ENCODE assay signal across 8 cellular contexts in genomic region chr3:171566803-171567422, GRCh38.
A peak's percentile ranks its signal among the peaks of the same experiment; 100 is the strongest.
DNase-seq lines count a peak whose midpoint lies in the region; ATAC-seq, FAIRE-seq and TF ChIP-seq lines count a peak whose summit lies in the region.

No MANE protein-coding gene starts in this region.

- peak; percentile 57 to 61 for ATAC-seq in activated naive CD4-positive, alpha-beta T cell treated with anti-CD3 and anti-CD28 coated beads, Interleukin-2, amount 50 U/mL, for 72 hours
- ATAC-seq in naive B cell (ENCODE audit: low read depth in 2 of 2), result peak in 1 of 2 donors; percentile 41

- peaks cover 3% of the 10 kb centered on the region for H3K4me1 ChIP-seq in endodermal cell (ENCODE audit: control insufficient read depth, insufficient read depth, low read length)

- H3K4me3 Mint-ChIP-seq in endodermal cell (no peak overlapping the region), naive B cell (no peak overlapping the region)

- H3K27me3 ChIP-seq in endodermal cell (ENCODE audit: control insufficient read depth, insufficient read depth, low read length, poor library complexity, severe bottlenecking), result peaks cover 3% of the 10 kb centered on the region

- FAIRE-seq in RCC 7860 (lab: Jason Lieb, UNC), result peak; percentile 88

- no peak for DNase-seq in activated naive CD4-positive, alpha-beta T cell treated with anti-CD3 and anti-CD28 coated beads, Interleukin-2, amount 50 U/mL, for 72 hours (ENCODE audit: low spot score in 2 of 2)
- no peak for DNase-seq in activated naive CD4-positive, alpha-beta T cell treated with Interleukin-2 at 50 U/mL for 16 hours
- DNase-seq in RCC 7860 (ENCODE audit: low spot score) (peak; percentile 56), endodermal cell (no peak), naive B cell (peak; percentile 20)
- no peak for DNase-seq in effector CD4-positive, alpha-beta T cell
- no peak for DNase-seq in stimulated activated CD4-positive, alpha-beta T cell treated with anti-CD3 and anti-CD28 coated beads, Interleukin-12 subunit alpha, Interleukin-12 subunit beta, amount 100 ng/mL, for 4 hours

- H3K9me3 Mint-ChIP-seq in activated naive CD4-positive, alpha-beta T cell treated with anti-CD3 and anti-CD28 coated beads, Interleukin-2, amount 50 U/mL, for 72 hours, result peaks cover 0 to 3% of the 10 kb centered on the region in 2 donors
- H3K9me3 Mint-ChIP-seq in endodermal cell, result peaks cover 6% of the 10 kb centered on the region
- no peaks in the 10 kb centered on the region for H3K9me3 Mint-ChIP-seq in naive B cell

- peak; percentile 72 for TF ChIP-seq CTCF in LNCAP (IDR thresholded peaks at IDR 0.05)
- TF ChIP-seq CTCF in endodermal cell (conservative IDR thresholded peaks at IDR 0.05), result peak; percentile 91

- no peaks in the 10 kb centered on the region for H3K36me3 ChIP-seq in endodermal cell (ENCODE audit: control insufficient read depth, insufficient read depth, low read length)

- no peaks in the 10 kb centered on the region for H3K9me3 ChIP-seq in endodermal cell (ENCODE audit: control insufficient read depth, low read length)

- no peak overlapping the region for H3K4me3 ChIP-seq in endodermal cell (ENCODE audit: low read length)

- no peak overlapping the region for H3K27ac ChIP-seq in endodermal cell (ENCODE audit: low read depth, low read length)

- no peak overlapping the region for H3K27ac Mint-ChIP-seq in activated naive CD4-positive, alpha-beta T cell treated with anti-CD3 and anti-CD28 coated beads, Interleukin-2, amount 50 U/mL, for 72 hours
- H3K27ac Mint-ChIP-seq in endodermal cell, result no peak overlapping the region
- no peak overlapping the region for H3K27ac Mint-ChIP-seq in naive B cell

- H3K27me3 Mint-ChIP-seq in endodermal cell (ENCODE audit: insufficient read depth), result peaks cover 2% of the 10 kb centered on the region
- peaks cover 0 to 14% (median 6%) of the 10 kb centered on the region in 3 donors for H3K27me3 Mint-ChIP-seq in naive B cell

- 0 to 16% methylated on average over 1 to 3 of the region's 4 CpGs for WGBS in endodermal cell (ENCODE audit: insufficient coverage in 1 of 2, insufficient read length in 1 of 2), 2 experiments

- H3K9ac ChIP-seq in endodermal cell (ENCODE audit: extremely low read depth, low read length, poor library complexity, severe bottlenecking), result no peak overlapping the region

- H3K4me1 Mint-ChIP-seq in endodermal cell (peaks cover 14% of the 10 kb centered on the region), naive B cell (no peaks in the 10 kb centered on the region)

- H3K36me3 Mint-ChIP-seq in activated naive CD4-positive, alpha-beta T cell treated with anti-CD3 and anti-CD28 coated beads, Interleukin-2, amount 50 U/mL, for 72 hours, result no peaks in the 10 kb centered on the region
- H3K36me3 Mint-ChIP-seq in endodermal cell (ENCODE audit: low read depth) (no peaks in the 10 kb centered on the region), naive B cell (no peaks in the 10 kb centered on the region)

Comparison
In these comparisons a context has a peak if more than half of its experiments do, and no peak if none do; other contexts are left out.
1. DNase-seq: peak in RCC 7860 (single experiment) and naive B cell (single experiment); none in activated naive CD4-positive, alpha-beta T cell treated with anti-CD3 and anti-CD28 coated beads, Interleukin-2, amount 50 U/mL, for 72 hours (0 of 2), activated naive CD4-positive, alpha-beta T cell treated with Interleukin-2 at 50 U/mL for 16 hours (single experiment), endodermal cell (single experiment), effector CD4-positive, alpha-beta T cell (single experiment) and stimulated activated CD4-positive, alpha-beta T cell treated with anti-CD3 and anti-CD28 coated beads, Interleukin-12 subunit alpha, Interleukin-12 subunit beta, amount 100 ng/mL, for 4 hours (single experiment).